Comparison of ENCODE assay signal across 7 cellular contexts in the genomic region with DNA sequence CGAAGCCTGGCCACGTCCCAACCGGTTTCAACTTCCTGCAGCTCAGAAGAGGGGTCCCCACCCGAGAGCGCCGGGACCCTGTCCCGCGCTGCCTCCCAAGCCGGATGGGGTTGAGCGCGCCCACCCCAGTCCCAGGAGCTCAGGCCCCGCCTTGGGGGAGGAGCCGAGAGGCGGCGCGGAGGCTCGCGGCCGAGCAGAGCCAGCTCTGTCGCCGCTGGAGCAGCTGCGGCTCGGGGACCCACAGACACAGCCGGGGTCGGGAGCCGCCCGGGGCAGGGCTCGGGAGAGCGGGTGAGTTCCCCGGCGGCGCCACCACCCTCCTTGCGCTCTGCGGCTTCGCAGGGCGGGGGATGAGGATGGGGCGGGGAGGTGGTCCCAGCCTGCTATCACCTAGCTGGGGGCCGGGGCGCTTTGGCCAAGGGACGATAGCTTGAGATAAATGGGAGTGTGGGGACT. TPM values are rescaled to one million over a fixed set of nuclear protein-coding genes. Genes with fewer than 3 reads are reported as not detected.
DNase-seq lines count a peak whose midpoint lies in the region; ATAC-seq and TF ChIP-seq lines count a peak whose summit lies in the region.

A gene (plus strand): TSS at position 196 of the 456 bp plus-strand sequence. CDS start 30,229 bp downstream, outside the sequence.

- H3K4me1 ChIP-seq in cardiac muscle cell (ENCODE audit: low read depth), result no peaks in the 10 kb centered on the region
- H3K4me1 ChIP-seq in tibial nerve, result peaks cover 0 to 28% (median 9%) of the 10 kb centered on the region in 4 donors

- ATAC-seq in GM18907 (IDR thresholded peaks at IDR 0.05; ENCODE audit: unreplicated experiment), result peak; percentile 59
- ATAC-seq in HG03025 (IDR thresholded peaks at IDR 0.05; ENCODE audit: low FRiP score, unreplicated experiment), result peak; percentile 35

- H3K27me3 ChIP-seq in cardiac muscle cell (peaks cover 53% of the 10 kb centered on the region), tibial nerve (peaks cover 0 to 41% of the 10 kb centered on the region in 2 donors)

- H3K27ac ChIP-seq in cardiac muscle cell (no peak within 1 kb of the TSS), tibial nerve (peak within 1 kb of the TSS in 3 of 4 donors; percentile 58 to 82 (median 76))

- TF ChIP-seq EP300 in tibial nerve (IDR thresholded peaks at IDR 0.05), result no peak

- H3K9me3 ChIP-seq in cardiac muscle cell (ENCODE audit: low read depth) (no peaks in the 10 kb centered on the region), tibial nerve (no peaks in the 10 kb centered on the region)

- 1 to 2% methylated on average over 25 to 31 of the region's 40 CpGs for WGBS in tibial nerve, 2 donors

- H3K36me3 ChIP-seq in cardiac muscle cell (no peaks in the 10 kb centered on the region), tibial nerve (no peaks in the 10 kb centered on the region)

- peak; percentile 15 for DNase-seq in RPMI7951 (ENCODE audit: low read depth)
- DNase-seq in activated gamma-delta T cell treated with Interleukin-2 at 50 U/mL for 16 hours, result peak; percentile 80
- DNase-seq in cardiac muscle cell (ENCODE audit: low read depth in 1 of 2, low spot score in 1 of 2), result peak; percentile 23 to 76
- peak; percentile 66 to 98 (median 79) for DNase-seq in posterior cingulate gyrus
- DNase-seq in tibial nerve (ENCODE audit: low spot score in 2 of 2), result no peak

- H3K4me3 ChIP-seq in cardiac muscle cell (peak within 1 kb of the TSS; percentile 37), tibial nerve (peak within 1 kb of the TSS; percentile 42 to 58 (median 57))

- TF ChIP-seq POLR2A in tibial nerve (IDR thresholded peaks at IDR 0.05), result peak in 1 of 2 donors; percentile 37

- no peak for TF ChIP-seq CTCF in cardiac muscle cell (IDR thresholded peaks at IDR 0.05; ENCODE audit: low read depth, low read length)
- TF ChIP-seq CTCF in tibial nerve (IDR thresholded peaks at IDR 0.05), result no peak

- intact Hi-C loops in posterior cingulate gyrus (cut with DNase I), result loop anchor here (5.0 kb wide), 1 partner anchor 87 kb away; no protein-coding TSS in a partner anchor

RNA-seq across cellular contexts. Expression of the gene that starts here (rescaled TPM):
- under 0.01 TPM in 2 replicates for total RNA-seq in RPMI7951 (2014; rRNA removed; shearing (Covaris generic))
- total RNA-seq in cardiac muscle cell (0.07 and 0.15 TPM in 2 replicates), tibial nerve (1 to 10 TPM; 2.1 to 5.7 (median 4.6) TPM)
- polyA plus RNA-seq in cardiac muscle cell, result 0.10 TPM in 1 of 2 replicates, not detected in the other

Comparison
In these comparisons a context has a peak if more than half of its experiments do, and no peak if none do; other contexts are left out.
1. Peak in DNase-seq in RPMI7951; RNA of the gene not detected or under 1 TPM.
2. Peak in DNase-seq and H3K4me3 ChIP-seq in cardiac muscle cell; RNA of the gene not detected or under 1 TPM.
3. DNase-seq: peak in activated gamma-delta T cell treated with Interleukin-2 at 50 U/mL for 16 hours (single experiment) and posterior cingulate gyrus (10 of 10); none in tibial nerve (0 of 2).